ENCODE assay signal across 8 cellular contexts in genomic region chr6:142947702-142948480, GRCh38. TPM values are rescaled to one million over a fixed set of nuclear protein-coding genes. Genes with fewer than 3 reads are reported as not detected.
DNase-seq lines count a peak whose midpoint lies in the region; FAIRE-seq and TF ChIP-seq lines count a peak whose summit lies in the region.

No MANE protein-coding gene starts in this region.

- FAIRE-seq in H54 (lab: Jason Lieb, UNC), result no peak

- no peak overlapping the region for H3K23ac ChIP-seq in mesenchymal stem cell (ENCODE audit: low read length in 2 of 2)

- H3K9me3 ChIP-seq in MG63, result no peaks in the 10 kb centered on the region
- no peaks in the 10 kb centered on the region for H3K9me3 ChIP-seq in mesenchymal stem cell (ENCODE audit: control insufficient read depth, low read length)
- no peaks in the 10 kb centered on the region for H3K9me3 ChIP-seq in vagina

- H3K4me1 ChIP-seq in mesenchymal stem cell (ENCODE audit: control insufficient read depth, insufficient read depth, low read depth, low read length), result peaks cover 5% of the 10 kb centered on the region
- H3K4me1 ChIP-seq in vagina, result peaks cover 14% of the 10 kb centered on the region

- H3K4me3 ChIP-seq in MG63 (peak overlapping the region; percentile 85), brain microvascular endothelial cell (ENCODE audit: low read depth, low read length) (peak overlapping the region; percentile 98), mesenchymal stem cell (ENCODE audit: insufficient read depth in 1 of 2, low read depth in 1 of 2, low read length in 2 of 2) (peak overlapping the region; percentile 93 to 95), vagina (peak overlapping the region; percentile 90 to 99)

- no peak overlapping the region for H4K8ac ChIP-seq in mesenchymal stem cell (ENCODE audit: low read length)

- H3K79me1 ChIP-seq in mesenchymal stem cell (replicated peaks; ENCODE audit: low read length, poor library complexity, severe bottlenecking), result peaks cover 4% of the 10 kb centered on the region

- H2AK5ac ChIP-seq in mesenchymal stem cell (ENCODE audit: low read length, severe bottlenecking), result no peak overlapping the region

- TF ChIP-seq CTCF in brain microvascular endothelial cell (IDR thresholded peaks at IDR 0.05; ENCODE audit: low read depth, low read length, missing control alignments) (no peak), vagina (IDR thresholded peaks at IDR 0.05) (no peak)

- H3K36me3 ChIP-seq in MG63, result no peaks in the 10 kb centered on the region
- H3K36me3 ChIP-seq in brain microvascular endothelial cell (replicated peaks), result no peaks in the 10 kb centered on the region
- H3K36me3 ChIP-seq in mesenchymal stem cell (ENCODE audit: control insufficient read depth in 1 of 2, insufficient read depth in 2 of 2, low read depth in 1 of 2, low read length in 2 of 2), result no peaks in the 10 kb centered on the region
- H3K36me3 ChIP-seq in vagina, result no peaks in the 10 kb centered on the region

- H2AFZ ChIP-seq in mesenchymal stem cell (ENCODE audit: low read depth, low read length), result no peak overlapping the region

- H3K27me3 ChIP-seq in MG63 (no peaks in the 10 kb centered on the region), brain microvascular endothelial cell (replicated peaks) (no peaks in the 10 kb centered on the region), mesenchymal stem cell (ENCODE audit: control insufficient read depth in 1 of 2, insufficient read depth in 1 of 2, low read length in 2 of 2) (no peaks in the 10 kb centered on the region), vagina (no peaks in the 10 kb centered on the region)

- H2BK5ac ChIP-seq in mesenchymal stem cell (ENCODE audit: low read depth, low read length, poor library complexity, severe bottlenecking), result no peak overlapping the region

- H4K91ac ChIP-seq in mesenchymal stem cell (ENCODE audit: low read length), result no peak overlapping the region

- no peak overlapping the region for H2BK12ac ChIP-seq in mesenchymal stem cell (ENCODE audit: low read length in 2 of 2)

- intact Hi-C loops in vagina (cut with DNase I), result no loop called here

- in situ Hi-C loops in brain microvascular endothelial cell (cut with HindIII; ENCODE audit: low pct_ligation_motif_present, low sequenced_read_pairs), result loop anchor here (10.0 kb wide), 1 partner anchor 253 kb away; no protein-coding TSS in a partner anchor

- TF ChIP-seq POLR2A in H54 (IDR thresholded peaks at IDR 0.05; ENCODE audit: low read depth, low read length), result no peak
- no peak for TF ChIP-seq POLR2A in vagina (IDR thresholded peaks at IDR 0.05)

- no peak overlapping the region for H3K4ac ChIP-seq in mesenchymal stem cell (ENCODE audit: low read depth in 1 of 2, low read length in 2 of 2)

- H3K4me2 ChIP-seq in mesenchymal stem cell (ENCODE audit: low read length, poor library complexity, severe bottlenecking), result peak overlapping the region; percentile 96

- 16% methylated on average over 9 of the region's 13 CpGs for WGBS in mesenchymal stem cell

- peak overlapping the region; percentile 84 for H2BK120ac ChIP-seq in mesenchymal stem cell (ENCODE audit: low read depth, low read length)

- H3K27ac ChIP-seq in brain microvascular endothelial cell (peak overlapping the region; percentile 99), mesenchymal stem cell (ENCODE audit: low read length, poor library complexity, severe bottlenecking) (peak overlapping the region; percentile 58), vagina (peak overlapping the region; percentile 99)

- H3K14ac ChIP-seq in mesenchymal stem cell (ENCODE audit: low read length in 2 of 2), result no peak overlapping the region

- H3K18ac ChIP-seq in mesenchymal stem cell (ENCODE audit: low read depth in 1 of 2, low read length in 2 of 2), result peak overlapping the region in 1 of 2 experiments; percentile 96

- no peak overlapping the region for H2BK15ac ChIP-seq in mesenchymal stem cell (ENCODE audit: low read depth, poor library complexity, severe bottlenecking)

- DNase-seq in SIG-M5 treated with dmso at 0.1 percent for 504 hours (lab: John Stamatoyannopoulos, UW; ENCODE audit: unreplicated experiment) (peak; percentile 21), SIG-M5 (lab: John Stamatoyannopoulos, UW) (no peak), H54 (ENCODE audit: insufficient read length, low spot score) (peak; percentile 12), MG63 (no peak), brain microvascular endothelial cell (no peak), mesenchymal stem cell (no peak), vagina (ENCODE audit: extremely low spot score in 2 of 2) (no peak), amniotic stem cell (lab: John Stamatoyannopoulos, UW) (no peak)

- peak overlapping the region; percentile 99 for H3K9ac ChIP-seq in mesenchymal stem cell (ENCODE audit: low read length)

RNA-seq across cellular contexts. Expression of gene HIVEP2, which starts 2.9 kb away (rescaled TPM):
- 2.4 and 3.1 TPM in 2 replicates for total RNA-seq in MG63 (2014; rRNA removed; shearing (Covaris generic); ENCODE audit: low replicate concordance)
- polyA plus RNA-seq in mesenchymal stem cell (2013, experiment 1 of 2), result 8.5 TPM
- polyA plus RNA-seq in mesenchymal stem cell (2013, experiment 2 of 2), result 8.1 TPM
- total RNA-seq in vagina, result 24.6 TPM

Comparison
In these comparisons a context has a peak if more than half of its experiments do, and no peak if none do; other contexts are left out.
1. DNase-seq: peak in SIG-M5 treated with dmso at 0.1 percent for 504 hours (single experiment) and H54 (single experiment); none in SIG-M5 (single experiment), MG63 (single experiment), brain microvascular endothelial cell (single experiment), mesenchymal stem cell (single experiment), vagina (0 of 2) and amniotic stem cell (single experiment).
2. Peak in every context shown above with its lines, with median percentiles within 50 percentile points of each other: H3K4me3 ChIP-seq and H3K27ac ChIP-seq.